1 cellular context compared by ENCODE assay signal in genomic region chr2:190088917-190089316, GRCh38.
TF ChIP-seq lines count a peak whose summit lies in the region.

No MANE protein-coding gene starts in this region.

TF ChIP-seq in HepG2, 621 proteins besides CTCF, POLR2A, EP300 and RAD21 (continued from another document):
- no peak for TF ChIP-seq RARA (CRISPR knock-in tag; IDR thresholded peaks at IDR 0.05)
- peak; percentile 29; the same call in 1 of the 2 replicates for TF ChIP-seq GFI1 (CRISPR knock-in tag; IDR thresholded peaks at IDR 0.05; ENCODE audit: borderline replicate concordance)
- TF ChIP-seq EEA1 (CRISPR knock-in tag; IDR thresholded peaks at IDR 0.05; ENCODE audit: borderline replicate concordance) = no peak
- TF ChIP-seq CENPBD1 (CRISPR knock-in tag; IDR thresholded peaks at IDR 0.05; ENCODE audit: borderline replicate concordance, low read depth) = no peak
- TF ChIP-seq EHMT2 (IDR thresholded peaks at IDR 0.05; ENCODE audit: borderline replicate concordance, low read depth, low read length) = peak; percentile 45; the same call in 1 of the 2 replicates
- 0 out of 2 replicates have a peak, but pooled peaks have one; percentile 37 for TF ChIP-seq ARID3A (IDR thresholded peaks at IDR 0.05; ENCODE audit: low read depth, low read length)
- 0 out of 3 replicates have a peak, but pooled peaks have one; percentile 23 for TF ChIP-seq MXI1 (IDR thresholded peaks at IDR 0.05; ENCODE audit: borderline replicate concordance, low read depth, low read length)
- TF ChIP-seq TEAD3 (CRISPR knock-in tag; optimal IDR thresholded peaks at IDR 0.05; ENCODE audit: borderline replicate concordance) = no peak
- no peak for TF ChIP-seq ZBTB7B (CRISPR knock-in tag; IDR thresholded peaks at IDR 0.05)
- no peak for TF ChIP-seq ZSCAN25 (CRISPR knock-in tag; IDR thresholded peaks at IDR 0.05)
- TF ChIP-seq ARNTL (CRISPR knock-in tag; IDR thresholded peaks at IDR 0.05) = no peak
- TF ChIP-seq HMGXB4 (CRISPR knock-in tag; IDR thresholded peaks at IDR 0.05; ENCODE audit: borderline replicate concordance in 1 of 2, low read depth in 1 of 2) = 0 out of 4 replicates have a peak, but pooled peaks of 1 of the 2 experiments have one; percentile 25
- no peak for TF ChIP-seq POGZ (CRISPR knock-in tag; IDR thresholded peaks at IDR 0.05)
- TF ChIP-seq ZSCAN21 (CRISPR knock-in tag; IDR thresholded peaks at IDR 0.05; ENCODE audit: borderline replicate concordance) = no peak
- TF ChIP-seq RFX1 (IDR thresholded peaks at IDR 0.05) = no peak
